In genomic region chr19:13089139-13089856, GRCh38 we compare ENCODE assay signal across 8 cellular contexts. TPM values are rescaled to one million over a fixed set of nuclear protein-coding genes. Genes with fewer than 3 reads are reported as not detected.
DNase-seq lines count a peak whose midpoint lies in the region; ATAC-seq and TF ChIP-seq lines count a peak whose summit lies in the region.

No MANE protein-coding gene starts in this region.

- no peaks in the 10 kb centered on the region for H3K36me3 Mint-ChIP-seq in activated naive CD8-positive, alpha-beta T cell treated with anti-CD3 and anti-CD28 coated beads, Interleukin-2, amount 50 U/mL, for 24 hours (ENCODE audit: low read depth)

- H3K27me3 ChIP-seq in AG04450 (ENCODE audit: control insufficient read depth, insufficient read depth, low read length) = no peaks in the 10 kb centered on the region
- H3K27me3 ChIP-seq in lower lobe of right lung (ENCODE audit: low read depth) = no peaks in the 10 kb centered on the region
- H3K27me3 ChIP-seq in effector memory CD4-positive, alpha-beta T cell (replicated peaks; ENCODE audit: control insufficient read depth, insufficient read depth, low read length, poor library complexity, severe bottlenecking) = no peaks in the 10 kb centered on the region

- TF ChIP-seq CTCF in AG04450 (IDR thresholded peaks at IDR 0.05; ENCODE audit: low read depth, low read length) (peak; percentile 48), lower lobe of right lung (IDR thresholded peaks at IDR 0.05) (no peak)

- H3K4me3 ChIP-seq in AG04450 (ENCODE audit: low read depth, low read length) (no peak overlapping the region), lower lobe of right lung (no peak overlapping the region)
- no peak overlapping the region for H3K4me3 ChIP-seq in effector memory CD4-positive, alpha-beta T cell (ENCODE audit: insufficient read depth, low read depth, low read length, poor library complexity, severe bottlenecking)

- peaks cover 5% of the 10 kb centered on the region for H3K4me1 Mint-ChIP-seq in activated naive CD8-positive, alpha-beta T cell treated with anti-CD3 and anti-CD28 coated beads, Interleukin-2, amount 50 U/mL, for 24 hours

- peaks cover under 1% of the 10 kb centered on the region for H3K27me3 Mint-ChIP-seq in activated naive CD8-positive, alpha-beta T cell treated with anti-CD3 and anti-CD28 coated beads, Interleukin-2, amount 50 U/mL, for 24 hours

- H3K27ac ChIP-seq in AG04450 (ENCODE audit: low read depth, low read length) (no peak overlapping the region), lower lobe of right lung (peak overlapping the region; percentile 34)
- H3K27ac ChIP-seq in effector memory CD4-positive, alpha-beta T cell (ENCODE audit: insufficient read depth, low read length, poor library complexity, severe bottlenecking) = no peak overlapping the region

- POLR2A ChIA-PET in AG04450 (lab: Yijun Ruan, JAX) = no interaction called here

- DNase-seq in AG04450 (ENCODE audit: low read depth, low spot score) = no peak
- DNase-seq in GM19238 (ENCODE audit: insufficient read length, low spot score) = peak; percentile 62
- DNase-seq in activated naive CD8-positive, alpha-beta T cell treated with anti-CD3 and anti-CD28 coated beads, Interleukin-2, amount 50 U/mL, for 24 hours = no peak
- no peak for DNase-seq in lower lobe of right lung
- no peak for DNase-seq in effector memory CD4-positive, alpha-beta T cell

- no peak overlapping the region for H3K4me3 Mint-ChIP-seq in activated naive CD8-positive, alpha-beta T cell treated with anti-CD3 and anti-CD28 coated beads, Interleukin-2, amount 50 U/mL, for 24 hours

- intact Hi-C loops in lower lobe of right lung (cut with DNase I) = no loop called here

- no peaks in the 10 kb centered on the region for H3K9me3 Mint-ChIP-seq in activated naive CD8-positive, alpha-beta T cell treated with anti-CD3 and anti-CD28 coated beads, Interleukin-2, amount 50 U/mL, for 24 hours

- peak; percentile 39 for ATAC-seq in activated naive CD8-positive, alpha-beta T cell treated with anti-CD3 and anti-CD28 coated beads, Interleukin-2, amount 50 U/mL, for 24 hours
- no peak for ATAC-seq in lower lobe of right lung
- no peak for ATAC-seq in HG03039 (IDR thresholded peaks at IDR 0.05; ENCODE audit: unreplicated experiment)
- ATAC-seq in GM18498 (IDR thresholded peaks at IDR 0.05; ENCODE audit: unreplicated experiment) = no peak
- ATAC-seq in HG03196 (IDR thresholded peaks at IDR 0.05; ENCODE audit: unreplicated experiment) = no peak

- H3K36me3 ChIP-seq in lower lobe of right lung = peaks cover 44% of the 10 kb centered on the region
- H3K36me3 ChIP-seq in effector memory CD4-positive, alpha-beta T cell (ENCODE audit: control insufficient read depth, insufficient read depth, low read length) = no peaks in the 10 kb centered on the region

- peaks cover 55% of the 10 kb centered on the region for H3K4me1 ChIP-seq in lower lobe of right lung
- no peaks in the 10 kb centered on the region for H3K4me1 ChIP-seq in effector memory CD4-positive, alpha-beta T cell (ENCODE audit: control insufficient read depth, insufficient read depth, low read length, poor library complexity, severe bottlenecking)

- CTCF ChIA-PET in AG04450 (lab: Charles Lee) = interaction anchor here (1.0 kb wide), 1 partner anchor 124 kb away, joined by 3 read pairs; no protein-coding TSS in a partner anchor

- H3K27ac Mint-ChIP-seq in activated naive CD8-positive, alpha-beta T cell treated with anti-CD3 and anti-CD28 coated beads, Interleukin-2, amount 50 U/mL, for 24 hours = no peak overlapping the region

- H3K9me3 ChIP-seq in AG04450 (ENCODE audit: control insufficient read depth, insufficient read depth, low read length) (no peaks in the 10 kb centered on the region; the same call in 1 of the 2 replicates), lower lobe of right lung (no peaks in the 10 kb centered on the region)
- H3K9me3 ChIP-seq in effector memory CD4-positive, alpha-beta T cell (ENCODE audit: control insufficient read depth, low read length) = no peaks in the 10 kb centered on the region

RNA-seq across cellular contexts. Expression of gene LYL1, which starts 13.4 kb away (rescaled TPM):
- polyA plus RNA-seq in AG04450 (2011; rRNA removed) = 0.11 and 0.29 TPM in 2 replicates
- polyA minus RNA-seq in AG04450 (2011; rRNA and poly(A)+ RNA removed) = 0.14 and 0.17 TPM in 2 replicates
- total RNA-seq in lower lobe of right lung = 27.2 TPM

RNA-seq across cellular contexts. Expression of gene TRMT1, which starts 27.2 kb away (rescaled TPM):
- polyA plus RNA-seq in AG04450 (2011; rRNA removed) = 17.3 and 21.0 TPM in 2 replicates
- 15.6 and 24.6 TPM in 2 replicates for polyA minus RNA-seq in AG04450 (2011; rRNA and poly(A)+ RNA removed)
- 29.3 TPM for total RNA-seq in lower lobe of right lung

RNA-seq across cellular contexts. Expression of gene NACC1, which starts 28.8 kb away (rescaled TPM):
- 43.4 and 76.4 TPM in 2 replicates for polyA plus RNA-seq in AG04450 (2011; rRNA removed)
- polyA minus RNA-seq in AG04450 (2011; rRNA and poly(A)+ RNA removed) = 38.2 and 51.8 TPM in 2 replicates
- total RNA-seq in lower lobe of right lung = 35.2 TPM
